ENCODE assay signal across 1 cellular context in genomic region chr20:53898558-53898931, GRCh38.
TF ChIP-seq lines count a peak whose summit lies in the region.

No MANE protein-coding gene starts in this region.

TF ChIP-seq in H1, 55 proteins besides CTCF, POLR2A, EP300 and RAD21:
- TF ChIP-seq ATF2 (IDR thresholded peaks at IDR 0.05; ENCODE audit: low read length) (no peak), NRF1 (IDR thresholded peaks at IDR 0.05; ENCODE audit: low read depth, low read length) (no peak), SP2 (IDR thresholded peaks at IDR 0.05; ENCODE audit: low read length) (no peak), CEBPB (IDR thresholded peaks at IDR 0.05; ENCODE audit: low read depth, low read length) (no peak), JUN (IDR thresholded peaks at IDR 0.05; ENCODE audit: low read depth, low read length) (no peak), EZH2 (IDR thresholded peaks at IDR 0.05; ENCODE audit: low read depth, low read length, severe bottlenecking) (no peak), TEAD4 (IDR thresholded peaks at IDR 0.05; ENCODE audit: low read depth, low read length) (no peak), CBX8 (IDR thresholded peaks at IDR 0.05; ENCODE audit: borderline replicate concordance, low read depth, low read length) (no peak), RFX5 (IDR thresholded peaks at IDR 0.05; ENCODE audit: borderline replicate concordance, low read depth, low read length) (no peak), SIX5 (IDR thresholded peaks at IDR 0.05; ENCODE audit: low read depth, low read length) (no peak), SIRT6 (IDR thresholded peaks at IDR 0.05; ENCODE audit: low read length) (no peak), SP1 (IDR thresholded peaks at IDR 0.05; ENCODE audit: low read depth, low read length) (no peak), BCL11A (IDR thresholded peaks at IDR 0.05; ENCODE audit: low read depth in 2 of 2, low read length in 2 of 2) (no peak), CHD7 (IDR thresholded peaks at IDR 0.05; ENCODE audit: insufficient replicate concordance, low read length) (no peak), BRCA1 (IDR thresholded peaks at IDR 0.05; ENCODE audit: low read depth, low read length) (no peak), FOSL1 (IDR thresholded peaks at IDR 0.05; ENCODE audit: insufficient read depth, low read depth, low read length) (no peak)
